In genomic region chr22:37122598-37123180, GRCh38 we compare ENCODE assay signal across 13 cellular contexts. TPM values are rescaled to one million over a fixed set of nuclear protein-coding genes. Genes with fewer than 3 reads are reported as not detected.
DNase-seq lines count a peak whose midpoint lies in the region; ATAC-seq and TF ChIP-seq lines count a peak whose summit lies in the region.
"Had no signal": no experiment of that assay in that cellular context is flagged by ENCODE, and none has a peak within 500 bp of the region (broad histone marks: within the 10 kb centered on the region; RNA-seq: fewer than 3 reads in every experiment).

No MANE protein-coding gene starts in this region.

- H3K27me3 Mint-ChIP-seq in CD4-positive, alpha-beta T cell: no peaks in the 10 kb centered on the region
- no peaks in the 10 kb centered on the region for H3K27me3 Mint-ChIP-seq in activated naive CD8-positive, alpha-beta T cell
- peaks cover 0 to 2% (median 0%) of the 10 kb centered on the region in 5 donors for H3K27me3 Mint-ChIP-seq in naive thymus-derived CD4-positive, alpha-beta T cell

- CTCF ChIA-PET in CD4-positive, alpha-beta T cell (lab: Charles Lee): interaction anchor here (0.5 to 2.9 kb wide), 14 partner anchors 9 to 482 kb away, joined by 3 to 24 read pairs (median 5); partner anchors contain the start of genes CYTH4, IL2RB and KCTD17
- CTCF ChIA-PET in naive thymus-derived CD4-positive, alpha-beta T cell (lab: Charles Lee): interaction anchor here (0.6 to 5.4 kb wide), 15 partner anchors 10 to 347 kb away, joined by 3 to 32 read pairs (median 4); partner anchors contain the start of genes IFT27 and IL2RB

- H3K9me3 Mint-ChIP-seq in CD4-positive, alpha-beta T cell: no peaks in the 10 kb centered on the region
- no peaks in the 10 kb centered on the region for H3K9me3 Mint-ChIP-seq in activated naive CD8-positive, alpha-beta T cell (ENCODE audit: low read depth)
- no peaks in the 10 kb centered on the region for H3K9me3 Mint-ChIP-seq in naive thymus-derived CD4-positive, alpha-beta T cell
- H3K9me3 Mint-ChIP-seq: neural crest cell had no signal

- peak; percentile 6 for TF ChIP-seq CTCF in CD4-positive, alpha-beta T cell (IDR thresholded peaks at IDR 0.05)

- peak overlapping the region; percentile 36 for H3K4me3 Mint-ChIP-seq in CD4-positive, alpha-beta T cell
- peak overlapping the region; percentile 79 for H3K4me3 Mint-ChIP-seq in activated naive CD8-positive, alpha-beta T cell
- peak overlapping the region in 9 of 10 donors; percentile 69 to 91 (median 80) for H3K4me3 Mint-ChIP-seq in naive thymus-derived CD4-positive, alpha-beta T cell
- H3K4me3 Mint-ChIP-seq: neural crest cell had no signal

- peaks cover 0 to 10% (median 0%) of the 10 kb centered on the region in 3 experiments for H3K36me3 ChIP-seq in naive thymus-derived CD4-positive, alpha-beta T cell (ENCODE audit: control insufficient read depth in 2 of 3, insufficient read depth in 3 of 3, low read length in 3 of 3)

- no peaks in the 10 kb centered on the region for H3K9me3 ChIP-seq in CD4-positive, alpha-beta T cell (ENCODE audit: control insufficient read depth, low read length)
- no peaks in the 10 kb centered on the region for H3K9me3 ChIP-seq in naive thymus-derived CD4-positive, alpha-beta T cell (ENCODE audit: control insufficient read depth in 2 of 3, low read length in 3 of 3)

- H3K4me3 ChIP-seq in naive thymus-derived CD4-positive, alpha-beta T cell (ENCODE audit: low read length): peak overlapping the region; percentile 3

- peaks cover 21 to 30% of the 10 kb centered on the region in 2 donors for H3K4me1 ChIP-seq in naive thymus-derived CD4-positive, alpha-beta T cell (ENCODE audit: control insufficient read depth in 2 of 2, insufficient read depth in 2 of 2, low read length in 2 of 2)

- no peak for DNase-seq in CD4-positive, alpha-beta T cell
- DNase-seq in naive thymus-derived CD4-positive, alpha-beta T cell: no peak
- DNase-seq in cerebellar cortex (ENCODE audit: low spot score): no peak
- DNase-seq: NCI-H2081 treated with DMSO at 0.1 percent for 48 hours, right cardiac atrium had no signal

- peak overlapping the region; percentile 96 for H3K27ac ChIP-seq in CD4-positive, alpha-beta T cell (ENCODE audit: low read depth, low read length)
- H3K27ac ChIP-seq in naive thymus-derived CD4-positive, alpha-beta T cell (ENCODE audit: low read depth, low read length): peak overlapping the region; percentile 96

- peaks cover 52% of the 10 kb centered on the region for H3K4me1 Mint-ChIP-seq in CD4-positive, alpha-beta T cell (ENCODE audit: low read depth)
- H3K4me1 Mint-ChIP-seq in activated naive CD8-positive, alpha-beta T cell (ENCODE audit: low read depth): peaks cover 79% of the 10 kb centered on the region
- peaks cover 22 to 83% (median 63%) of the 10 kb centered on the region in 7 donors for H3K4me1 Mint-ChIP-seq in naive thymus-derived CD4-positive, alpha-beta T cell
- H3K4me1 Mint-ChIP-seq: neural crest cell had no signal

- POLR2A ChIA-PET in CD4-positive, alpha-beta T cell (lab: Charles Lee): interaction anchor here (0.7 to 4.5 kb wide), 21 partner anchors 9 to 485 kb away, joined by 3 to 44 read pairs (median 4); partner anchors contain the start of genes GGA1, IFT27, IL2RB and KCTD17
- POLR2A ChIA-PET in naive thymus-derived CD4-positive, alpha-beta T cell (lab: Charles Lee): interaction anchor here (0.5 to 4.4 kb wide), 21 partner anchors 14 to 840 kb away, joined by 3 to 61 read pairs (median 4); partner anchors contain the start of genes IL2RB and MFNG

- H3K36me3 Mint-ChIP-seq in CD4-positive, alpha-beta T cell (ENCODE audit: low read depth): peaks cover 16% of the 10 kb centered on the region
- peaks cover 4% of the 10 kb centered on the region for H3K36me3 Mint-ChIP-seq in activated naive CD8-positive, alpha-beta T cell
- H3K36me3 Mint-ChIP-seq in naive thymus-derived CD4-positive, alpha-beta T cell: peaks cover 0 to 29% (median 0%) of the 10 kb centered on the region in 5 donors

- H3K27me3 ChIP-seq in CD4-positive, alpha-beta T cell (ENCODE audit: control insufficient read depth, insufficient read depth, low read length): no peaks in the 10 kb centered on the region
- no peaks in the 10 kb centered on the region for H3K27me3 ChIP-seq in naive thymus-derived CD4-positive, alpha-beta T cell (ENCODE audit: control insufficient read depth in 2 of 2, insufficient read depth in 2 of 2, low read length in 2 of 2)

- peak overlapping the region; percentile 95 for H3K27ac Mint-ChIP-seq in CD4-positive, alpha-beta T cell
- peak overlapping the region; percentile 99 for H3K27ac Mint-ChIP-seq in activated naive CD8-positive, alpha-beta T cell
- peak overlapping the region; percentile 95 to 100 (median 98) for H3K27ac Mint-ChIP-seq in naive thymus-derived CD4-positive, alpha-beta T cell

- ATAC-seq in CD4-positive, alpha-beta T cell (ENCODE audit: poor library complexity): no peak
- ATAC-seq in GM21367 (IDR thresholded peaks at IDR 0.05; ENCODE audit: unreplicated experiment) (peak; percentile 9), HG03108 (IDR thresholded peaks at IDR 0.05; ENCODE audit: unreplicated experiment) (no peak), HG03025 (IDR thresholded peaks at IDR 0.05; ENCODE audit: low FRiP score, unreplicated experiment) (no peak)
- no peak for ATAC-seq in naive thymus-derived CD4-positive, alpha-beta T cell

- intact Hi-C loops in CD4-positive, alpha-beta T cell (cut with DNase I, micrococcal nuclease): loop anchor here (1.0 to 5.0 kb wide), 6 partner anchors 27 to 77 kb away; partner anchors contain the start of gene IL2RB (in 1 of the 2)
- intact Hi-C loops in naive thymus-derived CD4-positive, alpha-beta T cell (cut with micrococcal nuclease): loop anchor here (1.0 to 5.0 kb wide), 10 partner anchors 23 to 145 kb away; partner anchors contain the start of genes IL2RB (in 2 of the 2) and KCTD17 (in 1 of the 2)

RNA-seq across cellular contexts. Expression of gene TMPRSS6, which starts 13.2 kb away (rescaled TPM):
- under 1 TPM; 0.19 to 0.39 TPM for total RNA-seq in CD4-positive, alpha-beta T cell
- total RNA-seq in naive thymus-derived CD4-positive, alpha-beta T cell: 1 to 10 TPM in 2 of 5 experiments, under 1 TPM in 3; 0.22 to 3.2 (median 0.32) TPM
- not detected for polyA plus RNA-seq in naive thymus-derived CD4-positive, alpha-beta T cell
- total RNA-seq: endothelial cell of umbilical vein, left cardiac atrium, neural crest cell, right cardiac atrium, SK-MEL-5 had no signal
- polyA plus RNA-seq: endothelial cell of umbilical vein, right cardiac atrium had no signal

RNA-seq across cellular contexts. Expression of gene IL2RB, which starts 27.0 kb away (rescaled TPM):
- total RNA-seq in CD4-positive, alpha-beta T cell: 10 to 100 TPM; 47.5 to 49.6 TPM
- total RNA-seq in naive thymus-derived CD4-positive, alpha-beta T cell: 100 to 1,000 TPM in 2 of 5 experiments, 10 to 100 TPM in 3; 14.3 to 209 (median 44.1) TPM
- 10 to 100 TPM; 13.6 to 20.2 TPM for polyA plus RNA-seq in naive thymus-derived CD4-positive, alpha-beta T cell
- total RNA-seq: endothelial cell of umbilical vein, SK-MEL-5 had no signal
